ENCODE assay signal across 8 cellular contexts in genomic region chr1:84853743-84854721, GRCh38. TPM values are rescaled to one million over a fixed set of nuclear protein-coding genes. Genes with fewer than 3 reads are reported as not detected.
DNase-seq lines count a peak whose midpoint lies in the region; ATAC-seq and TF ChIP-seq lines count a peak whose summit lies in the region.

No MANE protein-coding gene starts in this region.

- H3K36me3 Mint-ChIP-seq in activated CD4-positive, alpha-beta memory T cell treated with anti-CD3 and anti-CD28 coated beads for 36 hours, result peaks cover 5% of the 10 kb centered on the region

- H3K27me3 Mint-ChIP-seq in activated CD4-positive, alpha-beta memory T cell treated with anti-CD3 and anti-CD28 coated beads for 36 hours, result no peaks in the 10 kb centered on the region

- peak overlapping the region; percentile 4 for H3K4me3 Mint-ChIP-seq in activated CD4-positive, alpha-beta memory T cell treated with anti-CD3 and anti-CD28 coated beads for 36 hours

- TF ChIP-seq CTCF in GM12864 (IDR thresholded peaks at IDR 0.05; ENCODE audit: low read depth, low read length, missing control alignments) (no peak), gastroesophageal sphincter (IDR thresholded peaks at IDR 0.05) (no peak)

- no peak overlapping the region for H3K4me3 ChIP-seq in GM12864 (ENCODE audit: low read depth, low read length)
- no peak overlapping the region for H3K4me3 ChIP-seq in gastroesophageal sphincter

- CTCF ChIA-PET in activated CD4-positive, alpha-beta memory T cell treated with anti-CD3 and anti-CD28 coated beads for 36 hours (lab: Charles Lee), result no interaction called here

- H3K4me1 Mint-ChIP-seq in activated CD4-positive, alpha-beta memory T cell treated with anti-CD3 and anti-CD28 coated beads for 36 hours (ENCODE audit: low read depth), result peaks cover 29% of the 10 kb centered on the region

- no peaks in the 10 kb centered on the region for H3K27me3 ChIP-seq in gastroesophageal sphincter

- TF ChIP-seq POLR2A in gastroesophageal sphincter (IDR thresholded peaks at IDR 0.05), result no peak

- no peak overlapping the region for H3K27ac ChIP-seq in gastroesophageal sphincter

- DNase-seq in GM12864 (ENCODE audit: low read depth) (peak; percentile 71), HS-27A (ENCODE audit: low read depth) (peak; percentile 51), NCI-H1436 (lab: John Stamatoyannopoulos, UW) (no peak), NCI-H2107 (lab: John Stamatoyannopoulos, UW) (no peak), NCI-H510A treated with DMSO at 0.1 percent for 48 hours (lab: John Stamatoyannopoulos, UW) (no peak)
- DNase-seq in activated CD4-positive, alpha-beta memory T cell treated with anti-CD3 and anti-CD28 coated beads for 36 hours, result peak; percentile 54

- H3K4me1 ChIP-seq in gastroesophageal sphincter, result no peaks in the 10 kb centered on the region

- no peaks in the 10 kb centered on the region for H3K36me3 ChIP-seq in gastroesophageal sphincter

- intact Hi-C loops in activated CD4-positive, alpha-beta memory T cell treated with anti-CD3 and anti-CD28 coated beads for 36 hours (cut with micrococcal nuclease), result loop anchor here (1.0 to 10.0 kb wide), 5 partner anchors 8 to 709 kb away; partner anchors contain the start of genes BCL10, GNG5, PRKACB and SPATA1

- H3K9me3 ChIP-seq in gastroesophageal sphincter, result no peaks in the 10 kb centered on the region

- POLR2A ChIA-PET in activated CD4-positive, alpha-beta memory T cell treated with anti-CD3 and anti-CD28 coated beads for 36 hours (lab: Charles Lee), result no interaction called here

- ATAC-seq in GM21526 (IDR thresholded peaks at IDR 0.05; ENCODE audit: low FRiP score, unreplicated experiment), result peak; percentile 95
- peak; percentile 31 for ATAC-seq in gastroesophageal sphincter

- 76 to 80% methylated on average over 2 of the region's 2 CpGs for WGBS in gastroesophageal sphincter (ENCODE audit: low coverage in 1 of 2), 2 donors

- no peaks in the 10 kb centered on the region for H3K9me3 Mint-ChIP-seq in activated CD4-positive, alpha-beta memory T cell treated with anti-CD3 and anti-CD28 coated beads for 36 hours

- no peak for TF ChIP-seq EP300 in gastroesophageal sphincter (IDR thresholded peaks at IDR 0.05)

- H3K27ac Mint-ChIP-seq in activated CD4-positive, alpha-beta memory T cell treated with anti-CD3 and anti-CD28 coated beads for 36 hours, result peak overlapping the region; percentile 32

RNA-seq across cellular contexts. Expression of gene LPAR3, which starts 39.0 kb away (rescaled TPM):
- total RNA-seq in activated CD4-positive, alpha-beta memory T cell treated with anti-CD3 and anti-CD28 coated beads for 36 hours, result under 1 TPM; 0.36 to 0.83 TPM
- 1 to 10 TPM in 1 of 4 donors, under 1 TPM in 2, not detected in 1; 0.13 to 3.3 (median 0.23) TPM for total RNA-seq in gastroesophageal sphincter

Comparison
In these comparisons a context has a peak if more than half of its experiments do, and no peak if none do; other contexts are left out.
1. DNase-seq: peak in GM12864 (single experiment), HS-27A (single experiment) and activated CD4-positive, alpha-beta memory T cell treated with anti-CD3 and anti-CD28 coated beads for 36 hours (single experiment); none in NCI-H1436 (single experiment), NCI-H2107 (single experiment) and NCI-H510A treated with DMSO at 0.1 percent for 48 hours (single experiment).